Comparison of ENCODE assay signal across 8 cellular contexts in the genomic region with DNA sequence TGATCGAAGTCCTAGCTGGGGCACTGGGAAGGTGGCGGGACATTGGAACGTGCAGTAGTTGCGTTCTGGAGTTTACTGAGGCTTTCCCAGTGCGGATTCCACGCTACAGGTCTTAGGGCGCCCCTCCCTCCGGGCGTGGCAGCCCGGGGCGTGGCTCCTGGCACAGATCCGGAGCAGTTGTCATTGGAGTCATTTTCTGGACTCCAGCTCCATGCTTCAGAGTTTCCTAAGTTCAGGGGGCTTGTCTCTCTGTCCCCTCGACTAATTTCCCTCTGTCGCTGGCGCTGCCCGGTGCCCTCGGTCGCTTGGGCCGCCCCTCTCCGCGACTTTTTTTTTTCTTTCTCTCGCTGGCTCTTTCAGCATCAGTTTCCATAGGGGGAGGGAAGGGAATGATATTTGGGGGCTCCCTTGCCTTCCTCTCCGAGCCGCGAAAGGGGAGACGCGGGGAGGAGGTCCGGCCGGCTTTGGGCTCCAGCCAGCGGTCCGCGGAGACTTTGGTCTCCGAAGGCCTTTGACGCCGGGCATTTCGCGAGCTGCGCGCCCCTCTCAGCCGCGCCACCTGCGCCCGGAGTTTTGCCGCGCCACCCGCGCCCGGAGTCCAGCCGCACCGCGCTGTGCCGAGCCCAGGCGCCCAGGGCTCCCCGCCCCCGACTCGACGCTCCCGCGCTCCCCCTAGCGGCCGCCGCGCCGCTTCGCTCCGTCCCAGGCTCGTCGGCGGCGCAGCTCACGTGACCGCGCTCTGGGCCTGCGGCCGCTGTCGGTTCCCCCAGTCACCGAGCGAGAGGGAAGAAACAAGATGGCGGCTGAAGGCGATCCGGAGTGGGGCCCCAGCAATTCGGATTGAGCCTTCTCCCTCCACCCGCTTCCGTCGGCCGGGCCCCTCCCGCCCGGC. TPM values are rescaled to one million over a fixed set of nuclear protein-coding genes. Genes with fewer than 3 reads are reported as not detected.
DNase-seq lines count a peak whose midpoint lies in the region; ATAC-seq and TF ChIP-seq lines count a peak whose summit lies in the region.

A gene with protein sequence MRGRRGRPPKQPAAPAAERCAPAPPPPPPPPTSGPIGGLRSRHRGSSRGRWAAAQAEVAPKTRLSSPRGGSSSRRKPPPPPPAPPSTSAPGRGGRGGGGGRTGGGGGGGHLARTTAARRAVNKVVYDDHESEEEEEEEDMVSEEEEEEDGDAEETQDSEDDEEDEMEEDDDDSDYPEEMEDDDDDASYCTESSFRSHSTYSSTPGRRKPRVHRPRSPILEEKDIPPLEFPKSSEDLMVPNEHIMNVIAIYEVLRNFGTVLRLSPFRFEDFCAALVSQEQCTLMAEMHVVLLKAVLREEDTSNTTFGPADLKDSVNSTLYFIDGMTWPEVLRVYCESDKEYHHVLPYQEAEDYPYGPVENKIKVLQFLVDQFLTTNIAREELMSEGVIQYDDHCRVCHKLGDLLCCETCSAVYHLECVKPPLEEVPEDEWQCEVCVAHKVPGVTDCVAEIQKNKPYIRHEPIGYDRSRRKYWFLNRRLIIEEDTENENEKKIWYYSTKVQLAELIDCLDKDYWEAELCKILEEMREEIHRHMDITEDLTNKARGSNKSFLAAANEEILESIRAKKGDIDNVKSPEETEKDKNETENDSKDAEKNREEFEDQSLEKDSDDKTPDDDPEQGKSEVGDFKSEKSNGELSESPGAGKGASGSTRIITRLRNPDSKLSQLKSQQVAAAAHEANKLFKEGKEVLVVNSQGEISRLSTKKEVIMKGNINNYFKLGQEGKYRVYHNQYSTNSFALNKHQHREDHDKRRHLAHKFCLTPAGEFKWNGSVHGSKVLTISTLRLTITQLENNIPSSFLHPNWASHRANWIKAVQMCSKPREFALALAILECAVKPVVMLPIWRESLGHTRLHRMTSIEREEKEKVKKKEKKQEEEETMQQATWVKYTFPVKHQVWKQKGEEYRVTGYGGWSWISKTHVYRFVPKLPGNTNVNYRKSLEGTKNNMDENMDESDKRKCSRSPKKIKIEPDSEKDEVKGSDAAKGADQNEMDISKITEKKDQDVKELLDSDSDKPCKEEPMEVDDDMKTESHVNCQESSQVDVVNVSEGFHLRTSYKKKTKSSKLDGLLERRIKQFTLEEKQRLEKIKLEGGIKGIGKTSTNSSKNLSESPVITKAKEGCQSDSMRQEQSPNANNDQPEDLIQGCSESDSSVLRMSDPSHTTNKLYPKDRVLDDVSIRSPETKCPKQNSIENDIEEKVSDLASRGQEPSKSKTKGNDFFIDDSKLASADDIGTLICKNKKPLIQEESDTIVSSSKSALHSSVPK (N-terminal part only) (plus strand): TSS at position 769 of the 892 bp plus-strand sequence. CDS start 222 bp downstream, outside the sequence.

- TF ChIP-seq CTCF in GM13976 (IDR thresholded peaks at IDR 0.05; ENCODE audit: borderline replicate concordance, control extremely low read depth, extremely low read depth, insufficient read depth, missing control alignments) (peak; percentile 99), uterus (IDR thresholded peaks at IDR 0.05) (peak; percentile 65 to 99 (median 97))

- ATAC-seq in HG02852 (IDR thresholded peaks at IDR 0.05; ENCODE audit: unreplicated experiment) (peak; percentile 78), left ventricle myocardium superior (peak; percentile 98)

- H3K4me3 ChIP-seq in uterus: peak within 1 kb of the TSS; percentile 90 to 96

- peak; percentile 56 to 61 for TF ChIP-seq POLR2A in uterus (IDR thresholded peaks at IDR 0.05)

- no peaks in the 10 kb centered on the region for H3K36me3 ChIP-seq in uterus

- in situ Hi-C loops in GM13976 (cut with MboI; ENCODE audit: low sequenced_read_pairs, unreplicated experiment): no loop called here

- no peaks in the 10 kb centered on the region for H3K9me3 ChIP-seq in uterus

- intact Hi-C loops in T-helper 1 cell treated with Interleukin-12 subunit alpha and Interleukin-12 subunit beta and Interleukin-4 antibody, amounts not matched to agents 30 ng/mL and 1 ng/mL, for 36 hours (cut with micrococcal nuclease): loop anchor here (1.0 to 10.0 kb wide), 9 partner anchors 37 to 580 kb away; a partner anchor contains a TSS
- intact Hi-C loops in left ventricle myocardium superior (cut with micrococcal nuclease): no loop called here
- intact Hi-C loops in uterus (cut with DNase I; ENCODE audit: low total_unique reads): loop anchor here (10.0 kb wide), 1 partner anchor 110 kb away; a partner anchor contains a TSS

- H3K4me1 ChIP-seq in uterus: peaks cover 6 to 9% of the 10 kb centered on the region in 2 donors

- H3K27ac ChIP-seq in uterus: peak within 1 kb of the TSS; percentile 98

- DNase-seq in GM13976 (ENCODE audit: low spot score): peak; percentile 91
- DNase-seq in NCI-H1436 treated with DMSO at 0.1 percent for 48 hours (lab: John Stamatoyannopoulos, UW): peak; percentile 63
- peak; percentile 87 for DNase-seq in amniotic stem cell (lab: John Stamatoyannopoulos, UW)
- peak; percentile 95 for DNase-seq in left ventricle myocardium superior
- DNase-seq in pulmonary artery endothelial cell (ENCODE audit: low read depth, low spot score): peak; percentile 57
- peak; percentile 88 to 93 for DNase-seq in uterus

- H3K27me3 ChIP-seq in uterus: no peaks in the 10 kb centered on the region

RNA-seq across cellular contexts. Expression of the gene that starts here (rescaled TPM):
- total RNA-seq in T-helper 1 cell treated with Interleukin-12 subunit alpha and Interleukin-12 subunit beta and Interleukin-4 antibody, amounts not matched to agents 30 ng/mL and 1 ng/mL, for 36 hours: 106 and 107 TPM in 2 replicates
- total RNA-seq in left ventricle myocardium superior (75.1 TPM), pulmonary artery endothelial cell (23.7 and 51.2 TPM in 2 replicates), uterus (100 to 1,000 TPM in 2 of 4 donors, 10 to 100 TPM in 2; 67.6 to 183 (median 117) TPM)

Comparison
In these comparisons a context has a peak if more than half of its experiments do, and no peak if none do; other contexts are left out.
1. Peak in every context shown above with its lines: DNase-seq, ATAC-seq, H3K4me3 ChIP-seq and H3K27ac ChIP-seq.